In genomic region chr2:10447300-10448207, GRCh38 we compare ENCODE assay signal across 1 cellular context.
A peak's percentile ranks its signal among the peaks of the same experiment; 100 is the strongest.
TF ChIP-seq lines count a peak whose summit lies in the region.

No MANE protein-coding gene starts in this region.

TF ChIP-seq in HepG2, 621 proteins besides CTCF, POLR2A, EP300 and RAD21 (continued from another document and continues in another):
- TF ChIP-seq ZNF777 (CRISPR knock-in tag; IDR thresholded peaks at IDR 0.05), result peak; percentile 88
- peak; percentile 71 for TF ChIP-seq ELF3 (CRISPR knock-in tag; IDR thresholded peaks at IDR 0.05)
- no peak for TF ChIP-seq ATF2 (CRISPR knock-in tag; IDR thresholded peaks at IDR 0.05)
- peak; percentile 84; the same call in 1 of the 2 replicates for TF ChIP-seq ARHGAP35 (CRISPR knock-in tag; IDR thresholded peaks at IDR 0.05; ENCODE audit: borderline replicate concordance)
- peak; percentile 98 for TF ChIP-seq ZNF441 (CRISPR knock-in tag; IDR thresholded peaks at IDR 0.05; ENCODE audit: borderline replicate concordance)
- TF ChIP-seq CSRNP1 (CRISPR knock-in tag; IDR thresholded peaks at IDR 0.05), result no peak; the same call in 1 of the 2 replicates
- TF ChIP-seq ZNF549 (CRISPR knock-in tag; IDR thresholded peaks at IDR 0.05), result peak; percentile 53; the same call in 1 of the 2 replicates
- no peak for TF ChIP-seq ZNF577 (CRISPR knock-in tag; IDR thresholded peaks at IDR 0.05; ENCODE audit: borderline replicate concordance, low read depth)
- no peak for TF ChIP-seq HNRNPUL1 (IDR thresholded peaks at IDR 0.05; ENCODE audit: low read depth, low read length)
- peak; percentile 95 for TF ChIP-seq ZFYVE20 (CRISPR knock-in tag; IDR thresholded peaks at IDR 0.05; ENCODE audit: borderline replicate concordance, low read depth)
- TF ChIP-seq RBAK (CRISPR knock-in tag; IDR thresholded peaks at IDR 0.05), result no peak
- no peak for TF ChIP-seq PTBP1 (IDR thresholded peaks at IDR 0.05; ENCODE audit: low read depth, low read length, poor library complexity, severe bottlenecking)
- no peak for TF ChIP-seq HNF1B (CRISPR knock-in tag; IDR thresholded peaks at IDR 0.05)
- TF ChIP-seq ZNF225 (CRISPR knock-in tag; IDR thresholded peaks at IDR 0.05), result peak; percentile 99
- peak; percentile 67 for TF ChIP-seq MED1 (CRISPR knock-in tag; IDR thresholded peaks at IDR 0.05)
- TF ChIP-seq, protein P1, sequence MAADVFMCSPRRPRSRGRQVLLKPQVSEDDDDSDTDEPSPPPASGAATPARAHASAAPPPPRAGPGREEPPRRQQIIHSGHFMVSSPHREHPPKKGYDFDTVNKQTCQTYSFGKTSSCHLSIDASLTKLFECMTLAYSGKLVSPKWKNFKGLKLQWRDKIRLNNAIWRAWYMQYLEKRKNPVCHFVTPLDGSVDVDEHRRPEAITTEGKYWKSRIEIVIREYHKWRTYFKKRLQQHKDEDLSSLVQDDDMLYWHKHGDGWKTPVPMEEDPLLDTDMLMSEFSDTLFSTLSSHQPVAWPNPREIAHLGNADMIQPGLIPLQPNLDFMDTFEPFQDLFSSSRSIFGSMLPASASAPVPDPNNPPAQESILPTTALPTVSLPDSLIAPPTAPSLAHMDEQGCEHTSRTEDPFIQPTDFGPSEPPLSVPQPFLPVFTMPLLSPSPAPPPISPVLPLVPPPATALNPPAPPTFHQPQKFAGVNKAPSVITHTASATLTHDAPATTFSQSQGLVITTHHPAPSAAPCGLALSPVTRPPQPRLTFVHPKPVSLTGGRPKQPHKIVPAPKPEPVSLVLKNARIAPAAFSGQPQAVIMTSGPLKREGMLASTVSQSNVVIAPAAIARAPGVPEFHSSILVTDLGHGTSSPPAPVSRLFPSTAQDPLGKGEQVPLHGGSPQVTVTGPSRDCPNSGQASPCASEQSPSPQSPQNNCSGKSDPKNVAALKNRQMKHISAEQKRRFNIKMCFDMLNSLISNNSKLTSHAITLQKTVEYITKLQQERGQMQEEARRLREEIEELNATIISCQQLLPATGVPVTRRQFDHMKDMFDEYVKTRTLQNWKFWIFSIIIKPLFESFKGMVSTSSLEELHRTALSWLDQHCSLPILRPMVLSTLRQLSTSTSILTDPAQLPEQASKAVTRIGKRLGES (CRISPR knock-in tag; IDR thresholded peaks at IDR 0.05; ENCODE audit: borderline replicate concordance), result peak; percentile 98
- peak; percentile 98; the same call in 1 of the 2 replicates for TF ChIP-seq HOXA9 (CRISPR knock-in tag; IDR thresholded peaks at IDR 0.05; ENCODE audit: borderline replicate concordance)
- no peak for TF ChIP-seq SRSF9 (IDR thresholded peaks at IDR 0.05; ENCODE audit: borderline replicate concordance, insufficient read depth, low read depth, low read length, poor library complexity, severe bottlenecking)
- TF ChIP-seq, protein P2, sequence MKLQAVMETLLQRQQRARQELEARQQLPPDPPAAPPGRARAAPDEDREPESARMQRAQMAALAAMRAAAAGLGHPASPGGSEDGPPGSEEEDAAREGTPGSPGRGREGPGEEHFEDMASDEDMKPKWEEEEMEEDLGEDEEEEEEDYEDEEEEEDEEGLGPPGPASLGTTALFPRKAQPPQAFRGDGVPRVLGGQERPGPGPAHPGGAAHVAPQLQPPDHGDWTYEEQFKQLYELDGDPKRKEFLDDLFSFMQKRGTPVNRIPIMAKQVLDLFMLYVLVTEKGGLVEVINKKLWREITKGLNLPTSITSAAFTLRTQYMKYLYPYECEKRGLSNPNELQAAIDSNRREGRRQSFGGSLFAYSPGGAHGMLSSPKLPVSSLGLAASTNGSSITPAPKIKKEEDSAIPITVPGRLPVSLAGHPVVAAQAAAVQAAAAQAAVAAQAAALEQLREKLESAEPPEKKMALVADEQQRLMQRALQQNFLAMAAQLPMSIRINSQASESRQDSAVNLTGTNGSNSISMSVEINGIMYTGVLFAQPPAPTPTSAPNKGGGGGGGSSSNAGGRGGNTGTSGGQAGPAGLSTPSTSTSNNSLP (IDR thresholded peaks at IDR 0.05; ENCODE audit: low read depth, low read length), result 0 out of 2 replicates have a peak, but pooled peaks have one; percentile 5
- TF ChIP-seq MZF1 (CRISPR knock-in tag; IDR thresholded peaks at IDR 0.05; ENCODE audit: borderline replicate concordance), result no peak
- TF ChIP-seq, protein P3, sequence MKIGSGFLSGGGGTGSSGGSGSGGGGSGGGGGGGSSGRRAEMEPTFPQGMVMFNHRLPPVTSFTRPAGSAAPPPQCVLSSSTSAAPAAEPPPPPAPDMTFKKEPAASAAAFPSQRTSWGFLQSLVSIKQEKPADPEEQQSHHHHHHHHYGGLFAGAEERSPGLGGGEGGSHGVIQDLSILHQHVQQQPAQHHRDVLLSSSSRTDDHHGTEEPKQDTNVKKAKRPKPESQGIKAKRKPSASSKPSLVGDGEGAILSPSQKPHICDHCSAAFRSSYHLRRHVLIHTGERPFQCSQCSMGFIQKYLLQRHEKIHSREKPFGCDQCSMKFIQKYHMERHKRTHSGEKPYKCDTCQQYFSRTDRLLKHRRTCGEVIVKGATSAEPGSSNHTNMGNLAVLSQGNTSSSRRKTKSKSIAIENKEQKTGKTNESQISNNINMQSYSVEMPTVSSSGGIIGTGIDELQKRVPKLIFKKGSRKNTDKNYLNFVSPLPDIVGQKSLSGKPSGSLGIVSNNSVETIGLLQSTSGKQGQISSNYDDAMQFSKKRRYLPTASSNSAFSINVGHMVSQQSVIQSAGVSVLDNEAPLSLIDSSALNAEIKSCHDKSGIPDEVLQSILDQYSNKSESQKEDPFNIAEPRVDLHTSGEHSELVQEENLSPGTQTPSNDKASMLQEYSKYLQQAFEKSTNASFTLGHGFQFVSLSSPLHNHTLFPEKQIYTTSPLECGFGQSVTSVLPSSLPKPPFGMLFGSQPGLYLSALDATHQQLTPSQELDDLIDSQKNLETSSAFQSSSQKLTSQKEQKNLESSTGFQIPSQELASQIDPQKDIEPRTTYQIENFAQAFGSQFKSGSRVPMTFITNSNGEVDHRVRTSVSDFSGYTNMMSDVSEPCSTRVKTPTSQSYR (CRISPR knock-in tag; IDR thresholded peaks at IDR 0.05; ENCODE audit: borderline replicate concordance), result no peak; the same call in 1 of the 2 replicates
- TF ChIP-seq ZNF124 (CRISPR knock-in tag; IDR thresholded peaks at IDR 0.05), result no peak; the same call in 1 of the 2 replicates
- no peak for TF ChIP-seq PRPF4 (IDR thresholded peaks at IDR 0.05; ENCODE audit: low read depth, low read length, poor library complexity, severe bottlenecking)
- TF ChIP-seq NFIC (IDR thresholded peaks at IDR 0.05; ENCODE audit: low read length), result no peak
- TF ChIP-seq POLR2AphosphoS5 (IDR thresholded peaks at IDR 0.05; ENCODE audit: low read depth, low read length), result no peak
- peak; percentile 56; the same call in 1 of the 2 replicates for TF ChIP-seq MLX (CRISPR knock-in tag; IDR thresholded peaks at IDR 0.05)
- TF ChIP-seq FUBP1 (CRISPR knock-in tag; IDR thresholded peaks at IDR 0.05; ENCODE audit: borderline replicate concordance), result no peak
- TF ChIP-seq ATF4 (CRISPR knock-in tag; IDR thresholded peaks at IDR 0.05), result peak in 1 of 2 experiments; percentile 63; a peak in 1 of 4 replicates
- TF ChIP-seq ASH2L (IDR thresholded peaks at IDR 0.05; ENCODE audit: insufficient read length, low read depth, low read length), result peak; percentile 77
- TF ChIP-seq XRCC5 (optimal IDR thresholded peaks at IDR 0.05; ENCODE audit: low read length), result peak; percentile 61
- no peak for TF ChIP-seq ZNF282 (IDR thresholded peaks at IDR 0.05; ENCODE audit: partially characterized antibody)
- no peak for TF ChIP-seq ZNF788 (CRISPR knock-in tag; IDR thresholded peaks at IDR 0.05; ENCODE audit: borderline replicate concordance)
- TF ChIP-seq KDM6A (CRISPR knock-in tag; IDR thresholded peaks at IDR 0.05; ENCODE audit: low read depth), result no peak
- peak in 1 of 2 experiments; percentile 77; a peak in 2 of 4 replicates for TF ChIP-seq KLF16 (CRISPR knock-in tag; IDR thresholded peaks at IDR 0.05)
- TF ChIP-seq, protein P4, sequence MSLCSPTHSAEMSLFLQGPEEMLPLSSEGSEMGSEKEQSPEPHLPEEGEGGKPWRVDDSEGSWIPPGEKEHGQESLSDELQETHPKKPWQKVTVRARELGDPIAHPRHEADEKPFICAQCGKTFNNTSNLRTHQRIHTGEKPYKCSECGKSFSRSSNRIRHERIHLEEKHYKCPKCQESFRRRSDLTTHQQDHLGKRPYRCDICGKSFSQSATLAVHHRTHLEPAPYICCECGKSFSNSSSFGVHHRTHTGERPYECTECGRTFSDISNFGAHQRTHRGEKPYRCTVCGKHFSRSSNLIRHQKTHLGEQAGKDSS (CRISPR knock-in tag; IDR thresholded peaks at IDR 0.05; ENCODE audit: borderline replicate concordance, low read depth), result peak; percentile 95
- no peak for TF ChIP-seq ZNF83 (CRISPR knock-in tag; IDR thresholded peaks at IDR 0.05; ENCODE audit: borderline replicate concordance)
- peak; percentile 100 for TF ChIP-seq ZNF563 (CRISPR knock-in tag; IDR thresholded peaks at IDR 0.05)
- peak; percentile 31; the same call in 1 of the 2 replicates for TF ChIP-seq ZSCAN9 (CRISPR knock-in tag; IDR thresholded peaks at IDR 0.05; ENCODE audit: borderline replicate concordance)
- TF ChIP-seq HDAC1 (CRISPR knock-in tag; IDR thresholded peaks at IDR 0.05), result no peak; the same call in 1 of the 2 replicates
- no peak for TF ChIP-seq ZNF3 (CRISPR knock-in tag; IDR thresholded peaks at IDR 0.05)
- TF ChIP-seq ZFP37 (CRISPR knock-in tag; IDR thresholded peaks at IDR 0.05; ENCODE audit: borderline replicate concordance), result 0 out of 2 replicates have a peak, but pooled peaks have one; percentile 27
- no peak for TF ChIP-seq CBX2 (IDR thresholded peaks at IDR 0.05; ENCODE audit: low read depth, low read length)
- no peak for TF ChIP-seq CBX2 (CRISPR knock-in tag; IDR thresholded peaks at IDR 0.05; ENCODE audit: low read depth)
- TF ChIP-seq, protein P5, sequence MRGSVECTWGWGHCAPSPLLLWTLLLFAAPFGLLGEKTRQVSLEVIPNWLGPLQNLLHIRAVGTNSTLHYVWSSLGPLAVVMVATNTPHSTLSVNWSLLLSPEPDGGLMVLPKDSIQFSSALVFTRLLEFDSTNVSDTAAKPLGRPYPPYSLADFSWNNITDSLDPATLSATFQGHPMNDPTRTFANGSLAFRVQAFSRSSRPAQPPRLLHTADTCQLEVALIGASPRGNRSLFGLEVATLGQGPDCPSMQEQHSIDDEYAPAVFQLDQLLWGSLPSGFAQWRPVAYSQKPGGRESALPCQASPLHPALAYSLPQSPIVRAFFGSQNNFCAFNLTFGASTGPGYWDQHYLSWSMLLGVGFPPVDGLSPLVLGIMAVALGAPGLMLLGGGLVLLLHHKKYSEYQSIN (CRISPR knock-in tag; IDR thresholded peaks at IDR 0.05; ENCODE audit: borderline replicate concordance), result no peak
- TF ChIP-seq HHEX (CRISPR knock-in tag; IDR thresholded peaks at IDR 0.05), result no peak
